20 cellular contexts compared by ENCODE assay signal in the genomic region with DNA sequence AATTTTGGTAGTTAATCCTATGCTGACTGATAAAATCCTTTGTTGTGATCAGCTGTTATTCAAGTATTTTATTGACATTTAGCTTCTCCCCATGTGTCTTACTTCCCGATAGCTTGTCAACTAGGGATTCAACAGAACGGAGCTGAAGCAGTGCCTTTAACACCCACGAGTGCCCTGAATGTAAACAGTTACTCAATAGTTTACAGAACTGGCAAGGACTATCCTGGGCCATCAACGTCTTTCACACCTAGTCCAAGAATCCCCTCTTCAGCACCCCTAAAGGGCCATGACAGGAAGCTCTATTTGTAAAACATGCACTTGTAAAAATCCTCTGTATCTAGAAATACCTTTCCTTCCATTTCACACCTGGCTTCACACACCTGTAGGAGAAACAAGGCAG. TPM values are rescaled to one million over a fixed set of nuclear protein-coding genes. Genes with fewer than 3 reads are reported as not detected.
DNase-seq lines count a peak whose midpoint lies in the region; ATAC-seq lines count a peak whose summit lies in the region.
"Had no signal": no experiment of that assay in that cellular context is flagged by ENCODE, and none has a peak within 500 bp of the region (broad histone marks: within the 10 kb centered on the region; RNA-seq: fewer than 3 reads in every experiment).

No MANE protein-coding gene starts in this region.

- intact Hi-C loops in CD4-positive, alpha-beta memory T cell (cut with micrococcal nuclease), result no loop called here

- H4K91ac ChIP-seq in mesenchymal stem cell (ENCODE audit: low read length), result no peak overlapping the region

- no peak overlapping the region for H3K4me2 ChIP-seq in mesenchymal stem cell (ENCODE audit: low read length, poor library complexity, severe bottlenecking)

- H3K9me3 Mint-ChIP-seq in CD4-positive, alpha-beta memory T cell, result no peaks in the 10 kb centered on the region

- H3K79me1 ChIP-seq in mesenchymal stem cell (replicated peaks; ENCODE audit: low read length, poor library complexity, severe bottlenecking), result peaks cover 41% of the 10 kb centered on the region

- peak overlapping the region in 4 of 7 donors; percentile 4 to 81 (median 50) for H3K27ac Mint-ChIP-seq in CD4-positive, alpha-beta memory T cell
- peak overlapping the region; percentile 75 for H3K27ac Mint-ChIP-seq in T-helper 17 cell

- no peak overlapping the region for H2AFZ ChIP-seq in mesenchymal stem cell (ENCODE audit: low read depth, low read length)
- H2AFZ ChIP-seq: GM23248 had no signal

- H2BK12ac ChIP-seq in mesenchymal stem cell (ENCODE audit: low read length in 2 of 2), result no peak overlapping the region

- H3K4me3 Mint-ChIP-seq in CD4-positive, alpha-beta memory T cell, result peak overlapping the region in 1 of 8 donors; percentile 28
- no peak overlapping the region for H3K4me3 Mint-ChIP-seq in T-helper 17 cell

- no peak overlapping the region for H3K9ac ChIP-seq in mesenchymal stem cell (ENCODE audit: low read length)
- H3K9ac ChIP-seq: GM23248 had no signal

- no peak overlapping the region for H3K14ac ChIP-seq in mesenchymal stem cell (ENCODE audit: low read length in 2 of 2)

- H3K23ac ChIP-seq in mesenchymal stem cell (ENCODE audit: low read length in 2 of 2), result no peak overlapping the region

- H3K18ac ChIP-seq in mesenchymal stem cell (ENCODE audit: low read depth in 1 of 2, low read length in 2 of 2), result no peak overlapping the region

- no peak for ATAC-seq in T-helper 17 cell
- ATAC-seq: GM12878, HCT116, PC-3 had no signal

- no peak overlapping the region for H3K27ac ChIP-seq in CD4-positive, alpha-beta memory T cell (ENCODE audit: low read depth, low read length)
- H3K27ac ChIP-seq in mesenchymal stem cell (ENCODE audit: low read length, poor library complexity, severe bottlenecking), result no peak overlapping the region
- H3K27ac ChIP-seq: GM23248 had no signal

- H2AK5ac ChIP-seq in mesenchymal stem cell (ENCODE audit: low read length, severe bottlenecking), result no peak overlapping the region

- peaks cover 64 to 71% of the 10 kb centered on the region in 2 donors for H3K36me3 Mint-ChIP-seq in CD4-positive, alpha-beta memory T cell
- H3K36me3 Mint-ChIP-seq in T-helper 17 cell (ENCODE audit: low read depth), result peaks cover 9% of the 10 kb centered on the region

- H4K8ac ChIP-seq in mesenchymal stem cell (ENCODE audit: low read length), result no peak overlapping the region

- no peak overlapping the region for H2BK5ac ChIP-seq in mesenchymal stem cell (ENCODE audit: low read depth, low read length, poor library complexity, severe bottlenecking)

- H3K36me3 ChIP-seq in CD4-positive, alpha-beta memory T cell (ENCODE audit: insufficient read depth, low read length), result no peaks in the 10 kb centered on the region
- H3K36me3 ChIP-seq in mesenchymal stem cell (ENCODE audit: control insufficient read depth in 1 of 2, insufficient read depth in 2 of 2, low read depth in 1 of 2, low read length in 2 of 2), result peaks cover 24 to 53% of the 10 kb centered on the region in 2 experiments

- no peak overlapping the region for H2BK15ac ChIP-seq in mesenchymal stem cell (ENCODE audit: low read depth, poor library complexity, severe bottlenecking)

- H3K27me3 ChIP-seq in CD4-positive, alpha-beta memory T cell (ENCODE audit: insufficient read depth, low read length), result no peaks in the 10 kb centered on the region
- no peaks in the 10 kb centered on the region for H3K27me3 ChIP-seq in mesenchymal stem cell (ENCODE audit: control insufficient read depth in 1 of 2, insufficient read depth in 1 of 2, low read length in 2 of 2)

- WGBS in mesenchymal stem cell, result 37% methylated on average over 4 of the region's 4 CpGs

- no peak overlapping the region for H2BK120ac ChIP-seq in mesenchymal stem cell (ENCODE audit: low read depth, low read length)

- CTCF ChIA-PET in CD4-positive, alpha-beta memory T cell (lab: Charles Lee; ENCODE audit: partially characterized antibody), result interaction anchor here (0.8 to 1.5 kb wide), 6 partner anchors 19 to 163 kb away, joined by 3 to 6 read pairs (median 4); a partner anchor contains a TSS

- H3K27me3 Mint-ChIP-seq in CD4-positive, alpha-beta memory T cell, result no peaks in the 10 kb centered on the region
- no peaks in the 10 kb centered on the region for H3K27me3 Mint-ChIP-seq in T-helper 17 cell

- peaks cover 41 to 59% (median 46%) of the 10 kb centered on the region in 4 donors for H3K4me1 Mint-ChIP-seq in CD4-positive, alpha-beta memory T cell
- peaks cover 47% of the 10 kb centered on the region for H3K4me1 Mint-ChIP-seq in T-helper 17 cell

- POLR2A ChIA-PET in CD4-positive, alpha-beta memory T cell (lab: Charles Lee; ENCODE audit: partially characterized antibody), result interaction anchor here (1.1 kb wide), 1 partner anchor 8 kb away, joined by 3 read pairs; no protein-coding TSS in a partner anchor

- H3K4me1 ChIP-seq in CD4-positive, alpha-beta memory T cell (ENCODE audit: insufficient read depth, low read length), result peaks cover 36% of the 10 kb centered on the region
- peaks cover 7% of the 10 kb centered on the region for H3K4me1 ChIP-seq in mesenchymal stem cell (ENCODE audit: control insufficient read depth, insufficient read depth, low read depth, low read length)

- H3K4me3 ChIP-seq in CD4-positive, alpha-beta memory T cell (ENCODE audit: low read length in 2 of 2), result no peak overlapping the region
- H3K4me3 ChIP-seq in mesenchymal stem cell (ENCODE audit: insufficient read depth in 1 of 2, low read depth in 1 of 2, low read length in 2 of 2), result no peak overlapping the region
- H3K4me3 ChIP-seq: GM12878, GM23248 had no signal

- no peaks in the 10 kb centered on the region for H3K9me3 ChIP-seq in CD4-positive, alpha-beta memory T cell (ENCODE audit: control insufficient read depth in 1 of 2, low read length in 2 of 2)
- H3K9me3 ChIP-seq in T-helper 17 cell (ENCODE audit: control insufficient read depth, low read length, poor library complexity, severe bottlenecking) (no peaks in the 10 kb centered on the region), mesenchymal stem cell (ENCODE audit: control insufficient read depth, low read length) (no peaks in the 10 kb centered on the region)

- H3K4ac ChIP-seq in mesenchymal stem cell (ENCODE audit: low read depth in 1 of 2, low read length in 2 of 2), result no peak overlapping the region

- no peak for DNase-seq in CD4-positive, alpha-beta memory T cell
- DNase-seq in T-helper 17 cell (no peak), islet precursor cell (peak; percentile 20), mesenchymal stem cell (peak; percentile 17), NCI-H2081 (lab: John Stamatoyannopoulos, UW) (no peak), NCI-H1930 (lab: John Stamatoyannopoulos, UW) (no peak), HCEC 1CT (no peak)
- DNase-seq: ACHN, C1 segment of cervical spinal cord, EL, GM23248, MM.1S, NCI-H1092, NCI-H1436 treated with DMSO at 0.1 percent for 48 hours, NCI-H524, PC-3, RPMI8226, SIG-M5 had no signal

RNA-seq across cellular contexts. Expression of a gene that starts 45.3 kb away (rescaled TPM):
- total RNA-seq in CD4-positive, alpha-beta memory T cell, result 10 to 100 TPM; 62.1 to 66.9 TPM
- 10 to 100 TPM; 37.4 to 49.4 TPM for polyA plus RNA-seq in CD4-positive, alpha-beta memory T cell
- total RNA-seq in T-helper 17 cell, result 10 to 100 TPM; 38.2 to 47.6 TPM
- 32.0 TPM for polyA plus RNA-seq in mesenchymal stem cell (2013, experiment 1 of 2)
- 31.1 TPM for polyA plus RNA-seq in mesenchymal stem cell (2013, experiment 2 of 2)

RNA-seq across cellular contexts. Expression of a gene that starts 45.9 kb away (rescaled TPM):
- 10 to 100 TPM; 77.1 to 83.4 TPM for total RNA-seq in CD4-positive, alpha-beta memory T cell
- polyA plus RNA-seq in CD4-positive, alpha-beta memory T cell, result 10 to 100 TPM in 1 of 2 donors, 1 to 10 TPM in 1; 7.0 to 20.2 TPM
- 100 to 1,000 TPM; 138 to 141 TPM for total RNA-seq in T-helper 17 cell
- polyA plus RNA-seq in mesenchymal stem cell (2013, experiment 1 of 2), result 60.7 TPM
- 59.2 TPM for polyA plus RNA-seq in mesenchymal stem cell (2013, experiment 2 of 2)

Comparison
In these comparisons a context has a peak if more than half of its experiments do, and no peak if none do; other contexts are left out.
1. DNase-seq: peak in islet precursor cell (single experiment) and mesenchymal stem cell (single experiment); none in CD4-positive, alpha-beta memory T cell (0 of 5), T-helper 17 cell (0 of 3), NCI-H2081 (0 of 2), NCI-H1930 (0 of 2) and HCEC 1CT (single experiment).